36 cellular contexts compared by ENCODE assay signal in the genomic region with DNA sequence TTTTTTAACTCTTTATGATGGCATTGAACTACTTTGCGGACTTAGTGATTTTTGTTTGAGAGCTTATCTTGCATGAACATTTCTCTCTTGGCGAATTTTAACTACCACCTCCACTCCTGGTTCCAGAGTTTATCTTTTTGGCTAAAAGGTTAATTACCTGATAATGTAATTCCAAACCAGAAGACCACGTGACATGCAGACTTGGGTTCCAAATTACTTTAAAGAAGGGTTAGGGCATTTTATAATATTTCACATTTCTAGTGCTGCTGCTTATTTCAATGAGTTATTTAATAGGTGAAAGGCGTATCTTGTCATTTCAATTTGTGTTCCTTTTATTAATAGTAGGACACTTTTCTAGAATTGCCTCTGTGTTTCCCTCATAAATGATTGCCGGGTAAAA. TPM values are rescaled to one million over a fixed set of nuclear protein-coding genes. Genes with fewer than 3 reads are reported as not detected.
A peak's percentile ranks its signal among the peaks of the same experiment; 100 is the strongest.
DNase-seq lines count a peak whose midpoint lies in the region; ATAC-seq, FAIRE-seq and TF ChIP-seq lines count a peak whose summit lies in the region.
"Had no signal": no experiment of that assay in that cellular context is flagged by ENCODE, and none has a peak within 500 bp of the region (broad histone marks: within the 10 kb centered on the region; RNA-seq: fewer than 3 reads in every experiment).

No MANE protein-coding gene starts in this region.

- H3K9ac ChIP-seq in HepG2 (ENCODE audit: insufficient read depth, low read depth, low read length) (no peak overlapping the region), K562 (ENCODE audit: insufficient read depth in 1 of 2, low read depth in 2 of 2, low read length in 2 of 2) (no peak overlapping the region)
- H3K9ac ChIP-seq: BLaER1; BLaER1 treated with 17β-estradiol and CSF1 and Interleukin-3, amounts not matched to agents 10 nM and 100 nM had no signal

- no peaks in the 10 kb centered on the region for H3K9me1 ChIP-seq in K562 (ENCODE audit: control insufficient read depth, insufficient read depth, low read length)

- H4K20me1 ChIP-seq in HepG2 (ENCODE audit: insufficient read depth, low read length): no peaks in the 10 kb centered on the region
- no peaks in the 10 kb centered on the region for H4K20me1 ChIP-seq in GM23338 (replicated peaks; ENCODE audit: insufficient read depth)
- no peaks in the 10 kb centered on the region for H4K20me1 ChIP-seq in K562 (replicated peaks; ENCODE audit: control insufficient read depth, insufficient read depth, low read length)
- H4K20me1 ChIP-seq: BLaER1; BLaER1 treated with 17β-estradiol and CSF1 and Interleukin-3, amounts not matched to agents 10 nM and 100 nM had no signal

- 48% methylated on average over 5 of the region's 5 CpGs for WGBS in HepG2 (ENCODE audit: low lambda C conversion rate)
- 69% methylated on average over 5 of the region's 5 CpGs for WGBS in right lobe of liver (ENCODE audit: insufficient coverage, low coverage, low lambda C conversion rate, missing lambda C conversion rate)
- 62% methylated on average over 5 of the region's 5 CpGs for WGBS in A549 (ENCODE audit: missing lambda C conversion rate)
- WGBS in K562 (ENCODE audit: insufficient coverage, low coverage, missing lambda C conversion rate): 3% methylated on average over 5 of the region's 5 CpGs

- H3K27me3 Mint-ChIP-seq in GM23338 (ENCODE audit: insufficient read depth, low read depth, poor library complexity): peaks cover 2% of the 10 kb centered on the region
- H3K27me3 Mint-ChIP-seq: CD4-positive, alpha-beta memory T cell had no signal

- H3K9me2 ChIP-seq in GM23338 (ENCODE audit: insufficient read depth): no peaks in the 10 kb centered on the region

- no peak for FAIRE-seq in HepG2 (lab: Jason Lieb, UNC)
- peak; percentile 74 for FAIRE-seq in A549 (lab: Jason Lieb, UNC)
- no peak for FAIRE-seq in K562 (lab: Jason Lieb, UNC)
- FAIRE-seq: A204.1, D721Med had no signal

- no peak for DNase-seq in HepG2 (ENCODE audit: low spot score)
- no peak for DNase-seq in right lobe of liver
- no peak for DNase-seq in A549 (ENCODE audit: low read depth in 1 of 2, low spot score in 1 of 2)
- no peak for DNase-seq in GM23338 (ENCODE audit: low spot score)
- no peak for DNase-seq in K562 (ENCODE audit: extremely low read depth in 1 of 4, low spot score in 3 of 4)
- no peak for DNase-seq in NCI-H774 (lab: John Stamatoyannopoulos, UW)
- no peak for DNase-seq in C1 segment of cervical spinal cord (lab: John Stamatoyannopoulos, UW)
- DNase-seq in NCI-H2081 treated with DMSO at 0.1 percent for 48 hours (lab: John Stamatoyannopoulos, UW): no peak
- DNase-seq: 8988T; ACHN; AML-193; BE2C; Caco-2; Calu3; CD4-positive, alpha-beta memory T cell; CD4-positive, alpha-beta T cell; CD4-positive, CD25-positive, alpha-beta regulatory T cell; CD8-positive, alpha-beta memory T cell; CD8-positive, alpha-beta T cell; COR-L47; DMS 273 treated with DMSO at 0.1 percent for 48 hours; DMS153; DMS53; DMS79; DMS79 treated with DMSO at 0.1 percent for 48 hours; DND-41; EL had no signal

- intact Hi-C loops in HepG2 (cut with micrococcal nuclease; ENCODE audit: unreplicated experiment) (no loop called here), right lobe of liver (cut with DNase I) (no loop called here), K562 (cut with micrococcal nuclease) (no loop called here)

- no peak overlapping the region for H2AFZ ChIP-seq in HepG2 (ENCODE audit: low read length)
- H2AFZ ChIP-seq in GM23338: 0 out of 2 replicates have a peak overlapping the region, but pooled peaks have one; percentile 74
- H2AFZ ChIP-seq in K562 (ENCODE audit: low read depth, low read length): no peak overlapping the region

- H3K36me3 Mint-ChIP-seq in GM23338 (ENCODE audit: low read depth): no peaks in the 10 kb centered on the region
- H3K36me3 Mint-ChIP-seq: CD14-positive monocyte; CD4-positive, alpha-beta memory T cell; CD4-positive, CD25-positive, alpha-beta regulatory T cell; CD8-positive, alpha-beta memory T cell; CD8-positive, alpha-beta T cell had no signal

- H3K36me3 ChIP-seq in HepG2 (replicated peaks in 1 of 2; ENCODE audit: control insufficient read depth in 1 of 2, insufficient read depth in 2 of 2, low read length in 2 of 2) (no peaks in the 10 kb centered on the region), right lobe of liver (no peaks in the 10 kb centered on the region), GM23338 (ENCODE audit: insufficient read depth) (no peaks in the 10 kb centered on the region), K562 (ENCODE audit: control insufficient read depth, insufficient read depth, low read length) (no peaks in the 10 kb centered on the region)
- H3K36me3 ChIP-seq: BE2C; BLaER1; BLaER1 treated with 17β-estradiol and CSF1 and Interleukin-3, amounts not matched to agents 10 nM and 100 nM had no signal

- H3K27me3 ChIP-seq in HepG2 (ENCODE audit: control insufficient read depth in 1 of 2, insufficient read depth in 2 of 2, low read length in 2 of 2): peaks cover 3 to 19% of the 10 kb centered on the region in 2 experiments; a peak in 3 of 5 replicates
- H3K27me3 ChIP-seq in right lobe of liver: no peaks in the 10 kb centered on the region
- H3K27me3 ChIP-seq in GM23338 (ENCODE audit: insufficient read depth): no peaks in the 10 kb centered on the region
- peaks cover 13 to 21% of the 10 kb centered on the region in 2 experiments; a peak in 3 of 5 replicates for H3K27me3 ChIP-seq in K562 (ENCODE audit: control insufficient read depth in 2 of 2, insufficient read depth in 2 of 2, low read length in 2 of 2)
- H3K27me3 ChIP-seq: BE2C; BLaER1; BLaER1 treated with 17β-estradiol and CSF1 and Interleukin-3, amounts not matched to agents 10 nM and 100 nM had no signal

- ATAC-seq in HepG2 (no peak), right lobe of liver (no peak), A549 (no peak), GM23338 (no peak), K562 (no peak)
- ATAC-seq: CD8-positive, alpha-beta T cell had no signal

- in situ Hi-C loops in HepG2 (cut with HindIII; ENCODE audit: extremely low pct_ligation_motif_present, low pct_unique_long_range_greater_than_20kb) (no loop called here), K562 (cut with MboI) (no loop called here)

- no peak overlapping the region for H3K4me3 Mint-ChIP-seq in GM23338
- H3K4me3 Mint-ChIP-seq: B cell; CD14-positive monocyte; CD4-positive, alpha-beta memory T cell; CD4-positive, alpha-beta T cell; CD4-positive, CD25-positive, alpha-beta regulatory T cell; CD8-positive, alpha-beta memory T cell; CD8-positive, alpha-beta T cell had no signal

- H3K4me3 ChIP-seq in HepG2 (replicated peaks in 1 of 3; ENCODE audit: insufficient read depth in 1 of 3, low read depth in 2 of 3, low read length in 3 of 3) (no peak overlapping the region), right lobe of liver (no peak overlapping the region), A549 (no peak overlapping the region), GM23338 (no peak overlapping the region), K562 (no peak overlapping the region)
- H3K4me3 ChIP-seq: BLaER1; BLaER1 treated with 17β-estradiol and CSF1 and Interleukin-3, amounts not matched to agents 10 nM and 100 nM had no signal

- no peak overlapping the region for H3K27ac ChIP-seq in HepG2 (ENCODE audit: extremely low read length, insufficient read depth, low read length)
- no peak overlapping the region for H3K27ac ChIP-seq in right lobe of liver
- H3K27ac ChIP-seq in A549: no peak overlapping the region
- no peak overlapping the region for H3K27ac ChIP-seq in GM23338 (ENCODE audit: low read depth)
- H3K27ac ChIP-seq in K562 (ENCODE audit: extremely low read depth, low read depth, low read length): no peak overlapping the region
- H3K27ac ChIP-seq: 22Rv1; BLaER1; BLaER1 treated with 17β-estradiol and CSF1 and Interleukin-3, amounts not matched to agents 10 nM and 100 nM; C4-2B had no signal

- no peak for TF ChIP-seq RAD21 in HepG2 (CRISPR knock-in tag; IDR thresholded peaks at IDR 0.05)
- TF ChIP-seq RAD21 in A549 (conservative IDR thresholded peaks at IDR 0.05 in 1 of 2, IDR thresholded peaks at IDR 0.05 in 1 of 2): no peak
- no peak for TF ChIP-seq RAD21 in K562 (CRISPR knock-in tag; conservative IDR thresholded peaks at IDR 0.05 in 1 of 2, IDR thresholded peaks at IDR 0.05 in 1 of 2)

- H3K4me1 ChIP-seq in HepG2 (ENCODE audit: insufficient read depth, low read length) (no peaks in the 10 kb centered on the region), right lobe of liver (no peaks in the 10 kb centered on the region), A549 (no peaks in the 10 kb centered on the region), GM23338 (ENCODE audit: insufficient read depth) (no peaks in the 10 kb centered on the region), K562 (replicated peaks in 1 of 2; ENCODE audit: control insufficient read depth in 2 of 2, insufficient read depth in 2 of 2, low read length in 2 of 2) (no peaks in the 10 kb centered on the region)
- H3K4me1 ChIP-seq: BE2C; BLaER1; BLaER1 treated with 17β-estradiol and CSF1 and Interleukin-3, amounts not matched to agents 10 nM and 100 nM; Caco-2 had no signal

- CTCF ChIA-PET in HepG2 (lab: Yijun Ruan, JAX; ENCODE audit: low intra/inter-chr PET ratio, low total read pairs): no interaction called here
- CTCF ChIA-PET in A549 (lab: Yijun Ruan, JAX): interaction anchor here (0.5 to 1.9 kb wide), 3 partner anchors 9 to 348 kb away, joined by 3 to 6 read pairs (median 3); no protein-coding TSS in a partner anchor
- CTCF ChIA-PET in K562 (lab: Yijun Ruan, JAX; ENCODE audit: low intra/inter-chr PET ratio): no interaction called here

- no peaks in the 10 kb centered on the region for H3K9me3 Mint-ChIP-seq in GM23338
- H3K9me3 Mint-ChIP-seq: CD4-positive, alpha-beta T cell; CD8-positive, alpha-beta memory T cell had no signal

- H3F3A ChIP-seq in GM23338 (replicated peaks; ENCODE audit: low read depth): no peaks in the 10 kb centered on the region

- no peak for TF ChIP-seq POLR2A in HepG2 (IDR thresholded peaks at IDR 0.05; ENCODE audit: insufficient read depth in 1 of 2, low read depth in 2 of 2, low read length in 2 of 2)
- TF ChIP-seq POLR2A in right lobe of liver (IDR thresholded peaks at IDR 0.05): no peak
- TF ChIP-seq POLR2A in A549 (IDR thresholded peaks at IDR 0.05; ENCODE audit: low read length): no peak
- no peak for TF ChIP-seq POLR2A in K562 (conservative IDR thresholded peaks at IDR 0.05)

- TF ChIP-seq EP300 in HepG2 (IDR thresholded peaks at IDR 0.05; ENCODE audit: low read depth in 2 of 2, low read length in 2 of 2) (no peak), HepG2 (CRISPR knock-in tag; IDR thresholded peaks at IDR 0.05; ENCODE audit: borderline replicate concordance) (no peak), A549 (IDR thresholded peaks at IDR 0.05) (no peak), K562 (IDR thresholded peaks at IDR 0.05; ENCODE audit: low read length) (no peak)

- H3K79me2 ChIP-seq in HepG2 (ENCODE audit: insufficient read depth, low read length): no peaks in the 10 kb centered on the region
- H3K79me2 ChIP-seq in GM23338 (replicated peaks; ENCODE audit: insufficient read depth): no peaks in the 10 kb centered on the region
- H3K79me2 ChIP-seq in K562 (ENCODE audit: control insufficient read depth, insufficient read depth, low read length): no peaks in the 10 kb centered on the region

- H3K9me3 ChIP-seq in HepG2 (ENCODE audit: low read length) (no peaks in the 10 kb centered on the region), right lobe of liver (no peaks in the 10 kb centered on the region), A549 (peaks cover 5% of the 10 kb centered on the region; the same call in 1 of the 3 replicates), K562 (replicated peaks; ENCODE audit: control insufficient read depth, insufficient read depth, low read depth, low read length) (no peaks in the 10 kb centered on the region; the same call in 1 of the 2 replicates)
- H3K9me3 ChIP-seq: BE2C; BLaER1; BLaER1 treated with 17β-estradiol and CSF1 and Interleukin-3, amounts not matched to agents 10 nM and 100 nM had no signal

- H3K27ac Mint-ChIP-seq in GM23338: no peak overlapping the region
- H3K27ac Mint-ChIP-seq: B cell; CD14-positive monocyte; CD4-positive, alpha-beta memory T cell; CD4-positive, alpha-beta T cell; CD4-positive, CD25-positive, alpha-beta regulatory T cell; CD8-positive, alpha-beta T cell had no signal

- H3K4me1 Mint-ChIP-seq in GM23338: no peaks in the 10 kb centered on the region
- H3K4me1 Mint-ChIP-seq: B cell; CD14-positive monocyte; CD4-positive, alpha-beta memory T cell; CD8-positive, alpha-beta memory T cell had no signal

- BruUV-seq in HepG2 (replicated peaks; lab: Mats Ljungman, UMichigan) (no TSS peak), K562 (replicated peaks; lab: Mats Ljungman, UMichigan) (no TSS peak)

- POLR2A ChIA-PET in HepG2 (lab: Yijun Ruan, JAX): no interaction called here
- POLR2A ChIA-PET in A549 (lab: Yijun Ruan, JAX): no interaction called here
- POLR2A ChIA-PET in K562 (lab: Yijun Ruan, JAX): no interaction called here

- TF ChIP-seq CTCF in HepG2 (CRISPR knock-in tag; IDR thresholded peaks at IDR 0.05): no peak
- TF ChIP-seq CTCF in right lobe of liver (IDR thresholded peaks at IDR 0.05): no peak
- TF ChIP-seq CTCF in A549 (IDR thresholded peaks at IDR 0.05): no peak
- no peak for TF ChIP-seq CTCF in GM23338 (conservative IDR thresholded peaks at IDR 0.05; ENCODE audit: low read depth in 2 of 2)
- no peak for TF ChIP-seq CTCF in K562 (IDR thresholded peaks at IDR 0.05 in 2 of 3, conservative IDR thresholded peaks at IDR 0.05 in 1 of 3; ENCODE audit: insufficient read depth in 2 of 3, low read depth in 1 of 3, low read length in 3 of 3)

- H3K4me2 ChIP-seq in HepG2 (ENCODE audit: low read depth, low read length): no peak overlapping the region
- no peak overlapping the region for H3K4me2 ChIP-seq in A549
- H3K4me2 ChIP-seq in GM23338: no peak overlapping the region
- no peak overlapping the region for H3K4me2 ChIP-seq in K562 (ENCODE audit: insufficient read depth, low read length)
- H3K4me2 ChIP-seq: BLaER1; BLaER1 treated with 17β-estradiol and CSF1 and Interleukin-3, amounts not matched to agents 10 nM and 100 nM had no signal

RNA-seq across cellular contexts. Expression of gene TDRD12, which starts 52.0 kb away (rescaled TPM):
- total RNA-seq in HepG2 (2016; rRNA removed; fragmentation: Illumina TruSeq; extraction: Trizol): 0.40 and 0.60 TPM in 2 replicates
- total RNA-seq in HepG2 (2016; cell fraction: cytosol; rRNA removed; fragmentation: Illumina TruSeq; extraction: Trizol; ENCODE audit: low read depth): 0.20 TPM in 1 of 2 replicates, not detected in the other
- total RNA-seq in HepG2 (2016; cell fraction: insoluble cytoplasmic fraction; rRNA removed; fragmentation: Illumina TruSeq; extraction: Trizol): 0.39 and 0.50 TPM in 2 replicates
- total RNA-seq in HepG2 (2016; cell fraction: membrane; rRNA removed; fragmentation: Illumina TruSeq; extraction: Trizol): 0.28 and 0.40 TPM in 2 replicates
- 0.38 and 0.47 TPM in 2 replicates for total RNA-seq in HepG2 (2016; cell fraction: nucleus; rRNA removed; fragmentation: Illumina TruSeq; extraction: Trizol)
- polyA plus RNA-seq in HepG2 (2011; rRNA removed): 0.03 and 0.05 TPM in 2 replicates
- polyA plus RNA-seq in HepG2 (2011; cell fraction: cytosol; rRNA removed): 0.03 and 0.04 TPM in 2 replicates
- polyA plus RNA-seq in HepG2 (2011; cell fraction: nucleus; rRNA removed): 0.11 and 0.19 TPM in 2 replicates
- polyA plus RNA-seq in HepG2 (2012): 0.27 TPM in 1 of 2 replicates, not detected in the other
- 0.14 TPM in 1 of 2 replicates, not detected in the other for polyA plus RNA-seq in HepG2 (2016; cell fraction: cytosol; fragmentation: Illumina TruSeq; extraction: Trizol; ENCODE audit: low read depth)
- 0.13 and 0.16 TPM in 2 replicates for polyA plus RNA-seq in HepG2 (2016; cell fraction: insoluble cytoplasmic fraction; fragmentation: Illumina TruSeq; extraction: Trizol; ENCODE audit: low read depth)
- 0.13 TPM in 1 of 2 replicates, not detected in the other for polyA plus RNA-seq in HepG2 (2016; cell fraction: membrane; fragmentation: Illumina TruSeq; extraction: Trizol; ENCODE audit: low read depth)
- polyA plus RNA-seq in HepG2 (2016; cell fraction: nucleus; fragmentation: Illumina TruSeq; extraction: Trizol; ENCODE audit: insufficient read depth, low read depth): 0.99 and 1.5 TPM in 2 replicates
- not detected in 2 replicates for polyA minus RNA-seq in HepG2 (2011; rRNA and poly(A)+ RNA removed; ENCODE audit: low replicate concordance)
- not detected in 2 replicates for polyA minus RNA-seq in HepG2 (2011; cell fraction: cytosol; rRNA and poly(A)+ RNA removed)
- polyA minus RNA-seq in HepG2 (2011; cell fraction: nucleus; rRNA and poly(A)+ RNA removed): 0.12 TPM in 1 of 2 replicates, not detected in the other
- total RNA-seq in right lobe of liver: under 1 TPM in 1 of 6 experiments, not detected in 5; 0.17 TPM
- polyA plus RNA-seq in A549 (2011; rRNA removed): 0.19 and 0.20 TPM in 2 replicates
- 0.05 and 0.13 TPM in 2 replicates for polyA plus RNA-seq in A549 (2012; cell fraction: cytosol; rRNA removed)
- 0.11 and 0.24 TPM in 2 replicates for polyA plus RNA-seq in A549 (2012; cell fraction: nucleus; rRNA removed)
- 0.21 to 0.53 TPM (median 0.34 TPM) in 3 replicates for polyA plus RNA-seq in A549 (2017; fragmentation: RNase III; extraction: RNeasy Plus Mini Kit Qiagen cat#74134 plus additional on column Dnase treatment)
- polyA minus RNA-seq in A549 (2011; rRNA and poly(A)+ RNA removed): 0.10 and 0.12 TPM in 2 replicates
- total RNA-seq in GM23338 (2014; rRNA removed; shearing (Covaris generic)): 2.2 and 2.8 TPM in 2 replicates
- 0.68 and 1.0 TPM in 2 replicates for polyA plus RNA-seq in GM23338 (2016; fragmentation: Nextera tagmentation; extraction: Ambion mirVana)
- total RNA-seq in K562 (2011; cell fraction: chromatin; rRNA removed; ENCODE audit: low replicate concordance): not detected in 2 replicates
- total RNA-seq in K562 (2011; cell fraction: nucleolus; rRNA removed): not detected in 2 replicates
- total RNA-seq in K562 (2011; cell fraction: nucleoplasm; rRNA removed): not detected in 2 replicates
- total RNA-seq in K562 (2014; rRNA removed): not detected in 2 replicates
- not detected in 2 replicates for total RNA-seq in K562 (2014; rRNA removed; fragmentation: Illumina TruSeq; extraction: Trizol)
- total RNA-seq in K562 (2015; rRNA removed; fragmentation: Illumina TruSeq; extraction: Trizol): not detected in 2 replicates
- not detected in 2 replicates for total RNA-seq in K562 (2021)
- 0.03 and 0.07 TPM in 2 replicates for polyA plus RNA-seq in K562 (2011; rRNA removed)
- not detected in 2 replicates for polyA plus RNA-seq in K562 (2011; cell fraction: cytosol; rRNA removed)
- polyA plus RNA-seq in K562 (2011; cell fraction: nucleus; rRNA removed): not detected in 2 replicates
- 0.05 TPM in 1 of 2 replicates, not detected in the other for polyA plus RNA-seq in K562 (2012)
- polyA plus RNA-seq in K562 (2014; fragmentation: Illumina TruSeq; extraction: Trizol): not detected in 2 replicates
- polyA plus RNA-seq in K562 (2014; fragmentation: Nextera tagmentation; extraction: Ambion mirVana): not detected
- polyA plus RNA-seq in K562 (2014; rRNA removed): not detected in 2 replicates
- polyA minus RNA-seq in K562 (2011; rRNA and poly(A)+ RNA removed): not detected in 2 replicates
- not detected in 2 replicates for polyA minus RNA-seq in K562 (2011; cell fraction: cytosol; rRNA and poly(A)+ RNA removed)
- polyA minus RNA-seq in K562 (2011; cell fraction: nucleus; rRNA and poly(A)+ RNA removed): not detected in 2 replicates
- polyA plus RNA-seq: BJ, CD14-positive monocyte had no signal

Comparison
In these comparisons a context has a peak if more than half of its experiments do, and no peak if none do; other contexts are left out.
1. Of the 241 proteins assayed by ChIP-seq in both HepG2 and K562: peak only in HepG2: none; only in K562: TFE3; in both: RAD51; in neither: 239.